1 cellular context compared by ENCODE assay signal in the genomic region with DNA sequence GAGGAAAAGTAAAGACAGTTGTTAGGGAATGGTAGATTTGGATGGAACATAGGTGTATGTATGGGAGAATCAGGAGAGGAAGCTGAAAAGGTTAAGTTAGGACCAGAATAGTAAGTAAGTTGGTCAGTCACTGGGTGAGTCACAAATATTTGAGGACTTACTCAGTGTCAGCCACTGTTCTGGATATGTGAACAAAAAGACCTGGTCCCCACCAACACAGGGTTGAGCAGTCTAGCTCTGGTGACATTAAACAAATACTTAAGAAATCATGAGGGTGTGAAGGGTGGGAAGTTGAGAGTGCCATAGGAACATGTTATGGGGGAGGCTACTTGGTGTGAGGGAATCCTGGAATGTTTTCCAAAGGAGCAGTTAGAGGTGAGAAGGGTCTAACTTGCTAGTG.
TF ChIP-seq lines count a peak whose summit lies in the region.

No MANE protein-coding gene starts in this region.

TF ChIP-seq in HCT116, 20 proteins besides CTCF, POLR2A, EP300 and RAD21 (continued from another document):
- TF ChIP-seq, protein P1, sequence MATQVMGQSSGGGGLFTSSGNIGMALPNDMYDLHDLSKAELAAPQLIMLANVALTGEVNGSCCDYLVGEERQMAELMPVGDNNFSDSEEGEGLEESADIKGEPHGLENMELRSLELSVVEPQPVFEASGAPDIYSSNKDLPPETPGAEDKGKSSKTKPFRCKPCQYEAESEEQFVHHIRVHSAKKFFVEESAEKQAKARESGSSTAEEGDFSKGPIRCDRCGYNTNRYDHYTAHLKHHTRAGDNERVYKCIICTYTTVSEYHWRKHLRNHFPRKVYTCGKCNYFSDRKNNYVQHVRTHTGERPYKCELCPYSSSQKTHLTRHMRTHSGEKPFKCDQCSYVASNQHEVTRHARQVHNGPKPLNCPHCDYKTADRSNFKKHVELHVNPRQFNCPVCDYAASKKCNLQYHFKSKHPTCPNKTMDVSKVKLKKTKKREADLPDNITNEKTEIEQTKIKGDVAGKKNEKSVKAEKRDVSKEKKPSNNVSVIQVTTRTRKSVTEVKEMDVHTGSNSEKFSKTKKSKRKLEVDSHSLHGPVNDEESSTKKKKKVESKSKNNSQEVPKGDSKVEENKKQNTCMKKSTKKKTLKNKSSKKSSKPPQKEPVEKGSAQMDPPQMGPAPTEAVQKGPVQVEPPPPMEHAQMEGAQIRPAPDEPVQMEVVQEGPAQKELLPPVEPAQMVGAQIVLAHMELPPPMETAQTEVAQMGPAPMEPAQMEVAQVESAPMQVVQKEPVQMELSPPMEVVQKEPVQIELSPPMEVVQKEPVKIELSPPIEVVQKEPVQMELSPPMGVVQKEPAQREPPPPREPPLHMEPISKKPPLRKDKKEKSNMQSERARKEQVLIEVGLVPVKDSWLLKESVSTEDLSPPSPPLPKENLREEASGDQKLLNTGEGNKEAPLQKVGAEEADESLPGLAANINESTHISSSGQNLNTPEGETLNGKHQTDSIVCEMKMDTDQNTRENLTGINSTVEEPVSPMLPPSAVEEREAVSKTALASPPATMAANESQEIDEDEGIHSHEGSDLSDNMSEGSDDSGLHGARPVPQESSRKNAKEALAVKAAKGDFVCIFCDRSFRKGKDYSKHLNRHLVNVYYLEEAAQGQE (IDR thresholded peaks at IDR 0.05; ENCODE audit: low read depth), result no peak
- TF ChIP-seq ELF1 (IDR thresholded peaks at IDR 0.05; ENCODE audit: borderline replicate concordance, low read depth) (no peak), ZFX (IDR thresholded peaks at IDR 0.05) (no peak), EZH2 (IDR thresholded peaks at IDR 0.05) (no peak)
